9 cellular contexts compared by ENCODE assay signal in genomic region chr4:85681194-85681803, GRCh38.
A peak's percentile ranks its signal among the peaks of the same experiment; 100 is the strongest.
DNase-seq lines count a peak whose midpoint lies in the region; ATAC-seq, FAIRE-seq and TF ChIP-seq lines count a peak whose summit lies in the region.
"Had no signal": no experiment of that assay in that cellular context is flagged by ENCODE, and none has a peak within 500 bp of the region (broad histone marks: within the 10 kb centered on the region; RNA-seq: fewer than 3 reads in every experiment).

No MANE protein-coding gene starts in this region.

- H3K4me1 ChIP-seq in ACC112 (ENCODE audit: control insufficient read depth, insufficient read depth, low read length, unreplicated experiment) (peaks cover 11% of the 10 kb centered on the region), astrocyte (ENCODE audit: insufficient read depth, low read length) (no peaks in the 10 kb centered on the region), left lung (peaks cover 0 to 41% of the 10 kb centered on the region in 2 donors)

- peak overlapping the region; percentile 45 for H3K27ac ChIP-seq in ACC112 (ENCODE audit: low read depth, low read length)
- H3K27ac ChIP-seq in astrocyte (ENCODE audit: low read depth, low read length): no peak overlapping the region
- peak overlapping the region; percentile 68 to 80 for H3K27ac ChIP-seq in left lung

- H3K9me3 Mint-ChIP-seq in astrocyte (ENCODE audit: unreplicated experiment): no peaks in the 10 kb centered on the region

- no peak overlapping the region for H3K4me3 ChIP-seq in ACC112 (ENCODE audit: low read depth, low read length)
- H3K4me3 ChIP-seq in astrocyte (ENCODE audit: insufficient read depth, low read depth, low read length): no peak overlapping the region
- no peak overlapping the region for H3K4me3 ChIP-seq in left lung

- H3K9me3 ChIP-seq in astrocyte (ENCODE audit: insufficient read depth, low read depth, low read length): no peaks in the 10 kb centered on the region
- H3K9me3 ChIP-seq in left lung: no peaks in the 10 kb centered on the region

- H3K9ac ChIP-seq in astrocyte (ENCODE audit: low read length): no peak overlapping the region

- no peaks in the 10 kb centered on the region for H3K27me3 ChIP-seq in ACC112 (ENCODE audit: insufficient read depth, low read length)
- no peaks in the 10 kb centered on the region for H3K27me3 ChIP-seq in astrocyte (ENCODE audit: insufficient read depth, low read length)
- no peaks in the 10 kb centered on the region for H3K27me3 ChIP-seq in left lung

- TF ChIP-seq CTCF in astrocyte (IDR thresholded peaks at IDR 0.05; ENCODE audit: insufficient read depth, low read depth, low read length) (no peak), left lung (IDR thresholded peaks at IDR 0.05) (no peak)

- peak; percentile 98 for DNase-seq in astrocyte (ENCODE audit: low read depth)
- peak in 1 of 2 donors; percentile 72 for DNase-seq in left lung
- no peak for DNase-seq in mesenteric fat pad (ENCODE audit: low spot score)
- no peak for DNase-seq in HK-2 (ENCODE audit: unreplicated experiment)

- H3K4me2 ChIP-seq in astrocyte (ENCODE audit: low read length): no peak overlapping the region

- no peak overlapping the region for H3K4me3 Mint-ChIP-seq in astrocyte (ENCODE audit: unreplicated experiment)
- H3K4me3 Mint-ChIP-seq: immature natural killer cell had no signal

- H3K36me3 Mint-ChIP-seq in astrocyte (ENCODE audit: low read depth, unreplicated experiment): no peaks in the 10 kb centered on the region
- H3K36me3 Mint-ChIP-seq: immature natural killer cell had no signal

- no peaks in the 10 kb centered on the region for H3K27me3 Mint-ChIP-seq in astrocyte (ENCODE audit: low read depth, unreplicated experiment)

- no peaks in the 10 kb centered on the region for H4K20me1 ChIP-seq in astrocyte (ENCODE audit: insufficient read depth, low read length)

- H2AFZ ChIP-seq in ACC112 (ENCODE audit: low read length, unreplicated experiment) (no peak overlapping the region), astrocyte (ENCODE audit: low read depth, low read length) (no peak overlapping the region)

- FAIRE-seq in astrocyte (lab: Jason Lieb, UNC): peak; percentile 62

- H3K27ac Mint-ChIP-seq in astrocyte (ENCODE audit: unreplicated experiment): peak overlapping the region; percentile 63
- H3K27ac Mint-ChIP-seq: immature natural killer cell had no signal

- intact Hi-C loops in left lung (cut with DNase I): no loop called here

- peaks cover 12% of the 10 kb centered on the region for H3K4me1 Mint-ChIP-seq in astrocyte (ENCODE audit: low read depth, unreplicated experiment)
- H3K4me1 Mint-ChIP-seq: immature natural killer cell had no signal

- ATAC-seq in HG03108 (IDR thresholded peaks at IDR 0.05; ENCODE audit: unreplicated experiment) (peak; percentile 56), left lung (peak; percentile 87), HG03196 (IDR thresholded peaks at IDR 0.05; ENCODE audit: unreplicated experiment) (no peak), HG03354 (IDR thresholded peaks at IDR 0.05; ENCODE audit: poor library complexity, severe bottlenecking, unreplicated experiment) (no peak)

- no peaks in the 10 kb centered on the region for H3K36me3 ChIP-seq in ACC112 (ENCODE audit: insufficient read depth, low read length)
- H3K36me3 ChIP-seq in astrocyte (ENCODE audit: insufficient read depth, low read length): no peaks in the 10 kb centered on the region
- H3K36me3 ChIP-seq in left lung: no peaks in the 10 kb centered on the region

- H3K79me2 ChIP-seq in ACC112 (ENCODE audit: control insufficient read depth, insufficient read depth, low read length, unreplicated experiment) (no peaks in the 10 kb centered on the region), astrocyte (ENCODE audit: insufficient read depth, low read length) (no peaks in the 10 kb centered on the region)

Comparison
In these comparisons a context has a peak if more than half of its experiments do, and no peak if none do; other contexts are left out.
1. ATAC-seq: peak in HG03108 (single experiment) and left lung (single experiment); none in HG03196 (single experiment) and HG03354 (single experiment).